8 cellular contexts compared by ENCODE assay signal in genomic region chr12:47773062-47773857, GRCh38. TPM values are rescaled to one million over a fixed set of nuclear protein-coding genes. Genes with fewer than 3 reads are reported as not detected.
DNase-seq lines count a peak whose midpoint lies in the region; ATAC-seq, FAIRE-seq and TF ChIP-seq lines count a peak whose summit lies in the region.

TSS of gene SLC48A1 (plus strand) at chr12:47773238. CDS start at chr12:47773305, 67 bp downstream.

- H3K4me3 ChIP-seq in endothelial cell of umbilical vein (replicated peaks in 1 of 3; ENCODE audit: insufficient read depth in 1 of 3, low read depth in 1 of 3, low read length in 3 of 3): peak within 1 kb of the TSS; percentile 43 to 70 (median 57)

- no peaks in the 10 kb centered on the region for H3K9me3 ChIP-seq in endothelial cell of umbilical vein (replicated peaks; ENCODE audit: control insufficient read depth, insufficient read depth, low read length)

- H3K4me2 ChIP-seq in endothelial cell of umbilical vein (ENCODE audit: insufficient read depth, low read length): peak within 1 kb of the TSS; percentile 78

- POLR2A ChIA-PET in endothelial cell of umbilical vein (lab: Charles Lee): no interaction called here

- dilution Hi-C loops in endothelial cell of umbilical vein (cut with MboI; ENCODE audit: extremely low pct_ligation_motif_present, low sequenced_read_pairs): no loop called here

- peak within 1 kb of the TSS; percentile 77 for H2AFZ ChIP-seq in endothelial cell of umbilical vein (ENCODE audit: low read depth, low read length)

- H3K9me1 ChIP-seq in endothelial cell of umbilical vein (replicated peaks; ENCODE audit: control insufficient read depth, extremely low read depth, insufficient read depth, low read length): no peaks in the 10 kb centered on the region

- no peak for FAIRE-seq in endothelial cell of umbilical vein (lab: Jason Lieb, UNC)

- peak within 1 kb of the TSS; percentile 74 for H3K9ac ChIP-seq in endothelial cell of umbilical vein (replicated peaks; ENCODE audit: extremely low read depth, insufficient read depth, low read length)

- TF ChIP-seq POLR2A in endothelial cell of umbilical vein (IDR thresholded peaks at IDR 0.05; ENCODE audit: low read depth, low read length): peak; percentile 53

- no peaks in the 10 kb centered on the region for H3K36me3 ChIP-seq in endothelial cell of umbilical vein (ENCODE audit: control insufficient read depth in 2 of 2, extremely low read depth in 1 of 2, insufficient read depth in 2 of 2, low read length in 2 of 2)

- H4K20me1 ChIP-seq in endothelial cell of umbilical vein (replicated peaks; ENCODE audit: control insufficient read depth, extremely low read depth, insufficient read depth, low read length): no peaks in the 10 kb centered on the region

- peaks cover 34% of the 10 kb centered on the region for H3K4me1 ChIP-seq in endothelial cell of umbilical vein (ENCODE audit: control insufficient read depth, extremely low read depth, insufficient read depth, low read length)

- no peak for DNase-seq in AG09319 (ENCODE audit: extremely low read depth, low read depth)
- peak; percentile 88 for DNase-seq in NCI-H69 (lab: John Stamatoyannopoulos, UW)
- DNase-seq in activated CD8-positive, alpha-beta memory T cell treated with anti-CD3 and anti-CD28 coated beads, Interleukin-2, amount 50 U/mL, for 48 hours: peak; percentile 87
- peak; percentile 54 for DNase-seq in endothelial cell of umbilical vein (ENCODE audit: low read depth, low spot score)
- DNase-seq in mucosa of gallbladder (ENCODE audit: low spot score): peak; percentile 57
- peak; percentile 54 for DNase-seq in stimulated activated CD8-positive, alpha-beta memory T cell treated with anti-CD3 and anti-CD28 coated beads, Interleukin-4, amount 100 ng/mL, for 24 hours (ENCODE audit: low read depth)

- no TSS peak for BruUV-seq in endothelial cell of umbilical vein (replicated peaks; lab: Mats Ljungman, UMichigan)

- intact Hi-C loops in endothelial cell of umbilical vein (cut with micrococcal nuclease): loop anchor here (1.0 to 2.0 kb wide), 2 partner anchors 15 to 122 kb away; partner anchors contain the start of gene RAPGEF3

- ATAC-seq in GM18867 (IDR thresholded peaks at IDR 0.05; ENCODE audit: unreplicated experiment) (peak; percentile 86), HG03066 (IDR thresholded peaks at IDR 0.05; ENCODE audit: low read depth, unreplicated experiment) (peak; percentile 81)

- CTCF ChIA-PET in endothelial cell of umbilical vein (lab: Charles Lee): interaction anchor here (0.6 to 10.1 kb wide), 21 partner anchors 8 to 173 kb away, joined by 3 to 385 read pairs (median 3); partner anchors contain the start of gene RAPGEF3

- H3K79me2 ChIP-seq in endothelial cell of umbilical vein (ENCODE audit: control insufficient read depth, insufficient read depth, low read length): no peaks in the 10 kb centered on the region

- H3K27ac ChIP-seq in endothelial cell of umbilical vein (ENCODE audit: insufficient read depth, low read depth, low read length): no peak within 1 kb of the TSS

- peak; percentile 27 for TF ChIP-seq CTCF in AG09319 (IDR thresholded peaks at IDR 0.05; ENCODE audit: low read depth, low read length)
- TF ChIP-seq CTCF in endothelial cell of umbilical vein (IDR thresholded peaks at IDR 0.05; ENCODE audit: extremely low read depth in 1 of 2, insufficient read depth in 1 of 2, low read depth in 1 of 2, low read length in 2 of 2): peak; percentile 13 to 38

- no peaks in the 10 kb centered on the region for H3K27me3 ChIP-seq in endothelial cell of umbilical vein (ENCODE audit: control insufficient read depth in 2 of 2, insufficient read depth in 2 of 2, low read length in 2 of 2)

TF ChIP-seq in endothelial cell of umbilical vein, 7 proteins besides CTCF, POLR2A, EP300 and RAD21:
- TF ChIP-seq FOS (IDR thresholded peaks at IDR 0.05; ENCODE audit: borderline replicate concordance, insufficient read depth, low read length): no peak
- TF ChIP-seq POLR2AphosphoS5 (IDR thresholded peaks at IDR 0.05; ENCODE audit: insufficient read depth, low read depth, low read length): peak; percentile 46

RNA-seq across cellular contexts. Expression of gene SLC48A1, which starts in this region (rescaled TPM):
- total RNA-seq in endothelial cell of umbilical vein: 17.9 and 20.3 TPM in 2 replicates
- polyA plus RNA-seq in endothelial cell of umbilical vein: 17.3 and 19.8 TPM in 2 replicates
- polyA plus RNA-seq in endothelial cell of umbilical vein (2011; cell fraction: cytosol; rRNA removed): 13.0 and 14.1 TPM in 2 replicates
- 21.7 and 24.5 TPM in 2 replicates for polyA plus RNA-seq in endothelial cell of umbilical vein (2011; cell fraction: nucleus; rRNA removed)
- polyA plus RNA-seq in endothelial cell of umbilical vein (2012): 14.7 and 19.3 TPM in 2 replicates
- 14.9 and 20.7 TPM in 2 replicates for polyA minus RNA-seq in endothelial cell of umbilical vein
- 18.2 TPM for polyA minus RNA-seq in endothelial cell of umbilical vein (2011; cell fraction: cytosol; rRNA and poly(A)+ RNA removed)
- polyA minus RNA-seq in endothelial cell of umbilical vein (2011; cell fraction: nucleus; rRNA and poly(A)+ RNA removed): 7.0 and 7.5 TPM in 2 replicates
- total RNA-seq in mucosa of gallbladder: 73.1 TPM
